Comparison of ENCODE assay signal across 17 cellular contexts in the genomic region with DNA sequence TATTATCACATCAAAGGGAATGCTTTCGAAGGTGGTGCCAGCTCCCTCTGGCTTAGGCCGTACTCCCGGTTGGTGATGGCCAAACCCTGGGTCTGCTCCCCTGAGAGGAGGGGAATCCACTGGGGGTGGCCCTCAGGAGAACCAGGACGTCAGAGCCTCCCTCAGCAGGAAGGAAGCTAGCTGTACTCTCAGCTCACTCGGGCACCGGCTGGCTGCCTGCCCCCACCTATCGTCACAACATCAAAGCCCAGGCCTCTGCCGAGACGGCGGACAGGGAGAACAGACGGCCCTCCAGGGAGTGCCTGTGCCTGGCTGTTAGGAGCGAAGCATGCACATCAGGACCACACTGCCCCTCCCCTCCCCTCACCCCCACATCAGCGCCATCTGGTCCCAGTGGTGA. TPM values are rescaled to one million over a fixed set of nuclear protein-coding genes. Genes with fewer than 3 reads are reported as not detected.
"Had no signal": no experiment of that assay in that cellular context is flagged by ENCODE, and none has a peak within 500 bp of the region (broad histone marks: within the 10 kb centered on the region; RNA-seq: fewer than 3 reads in every experiment).

No MANE protein-coding gene starts in this region.

- H3K27ac ChIP-seq: esophagus muscularis mucosa, right lobe of liver, thyroid gland had no signal

- H3K4me1 ChIP-seq: esophagus muscularis mucosa, right lobe of liver, thyroid gland had no signal

- H3K4me3 Mint-ChIP-seq: neural crest cell had no signal

- H3K27me3 ChIP-seq: esophagus muscularis mucosa, right lobe of liver, thyroid gland had no signal

- H3K4me3 ChIP-seq: esophagus muscularis mucosa, right lobe of liver, smooth muscle cell, thyroid gland had no signal

- H3K9me3 ChIP-seq: esophagus muscularis mucosa, right lobe of liver, thyroid gland had no signal

- ATAC-seq: left ventricle myocardium superior had no signal

- H3K9me3 Mint-ChIP-seq: neural crest cell had no signal

- DNase-seq: activated CD4-positive, alpha-beta T cell treated with anti-CD3 and anti-CD28 coated beads, Interleukin-2, amount 50 U/mL, for 1 hour; activated naive CD4-positive, alpha-beta T cell treated with anti-CD3 and anti-CD28 coated beads, Interleukin-2, amount 50 U/mL, for 16 hours; activated T-cell treated with anti-CD3 and anti-CD28 coated beads, Interleukin-2, amount 50 U/mL, for 1 hour; amniotic stem cell; hippocampal formation; left ventricle myocardium superior; right lobe of liver; T-helper 2 cell; thyroid gland had no signal

- H3K4me2 ChIP-seq: smooth muscle cell had no signal

- H3K4me1 Mint-ChIP-seq: neural crest cell had no signal

- H3K36me3 ChIP-seq: esophagus muscularis mucosa, right lobe of liver, thyroid gland had no signal

RNA-seq across cellular contexts. Expression of a gene that starts 9.2 kb away (rescaled TPM):
- total RNA-seq: cardiac septum, glomerular endothelial cell, kidney epithelial cell, left ventricle myocardium superior, neural crest cell, osteocyte, pulmonary artery endothelial cell, smooth muscle cell, thyroid gland had no signal
- polyA plus RNA-seq: smooth muscle cell had no signal

RNA-seq across cellular contexts. Expression of a gene that starts 24.2 kb away (rescaled TPM):
- total RNA-seq: kidney epithelial cell had no signal
- polyA plus RNA-seq: smooth muscle cell had no signal
